30 cellular contexts compared by ENCODE assay signal in the genomic region with DNA sequence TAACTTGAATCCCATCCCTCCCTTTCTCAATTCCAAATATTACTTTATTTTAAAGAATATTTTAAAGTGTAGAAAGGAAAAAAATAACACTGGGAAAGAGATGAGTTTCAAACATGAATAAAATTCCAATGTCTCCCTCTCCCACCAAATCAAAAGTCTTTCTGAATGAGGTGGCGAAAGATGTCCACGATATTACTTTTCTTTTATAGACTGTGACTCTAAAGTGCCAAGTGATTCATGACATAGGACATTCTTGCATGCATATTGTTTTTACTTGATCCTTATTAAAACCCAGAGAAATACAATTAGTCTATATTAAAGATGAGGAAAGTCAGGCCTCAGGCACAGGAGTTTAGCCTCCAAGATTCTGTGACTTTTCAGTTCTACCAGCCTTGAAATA. TPM values are rescaled to one million over a fixed set of nuclear protein-coding genes. Genes with fewer than 3 reads are reported as not detected.
DNase-seq lines count a peak whose midpoint lies in the region; ATAC-seq and TF ChIP-seq lines count a peak whose summit lies in the region.
"Had no signal": no experiment of that assay in that cellular context is flagged by ENCODE, and none has a peak within 500 bp of the region (broad histone marks: within the 10 kb centered on the region; RNA-seq: fewer than 3 reads in every experiment).

No MANE protein-coding gene starts in this region.

- no peaks in the 10 kb centered on the region for H3K27me3 ChIP-seq in Caco-2 (replicated peaks; ENCODE audit: control insufficient read depth, insufficient read depth, low read length)
- no peaks in the 10 kb centered on the region for H3K27me3 ChIP-seq in smooth muscle cell (ENCODE audit: low read depth)
- H3K27me3 ChIP-seq in lower lobe of right lung (ENCODE audit: low read depth), result no peaks in the 10 kb centered on the region
- H3K27me3 ChIP-seq: heart left ventricle, MG63, spleen had no signal

- H3F3A ChIP-seq in smooth muscle cell (ENCODE audit: low read depth), result no peaks in the 10 kb centered on the region

- no peaks in the 10 kb centered on the region for H3K9me3 ChIP-seq in Caco-2
- H3K9me3 ChIP-seq in smooth muscle cell (replicated peaks; ENCODE audit: low read depth), result no peaks in the 10 kb centered on the region
- no peaks in the 10 kb centered on the region for H3K9me3 ChIP-seq in lower lobe of right lung
- H3K9me3 ChIP-seq: heart left ventricle, MG63, thoracic aorta had no signal

- H3K4me3 ChIP-seq in Caco-2 (ENCODE audit: low read depth, low read length), result no peak overlapping the region
- H3K4me3 ChIP-seq in smooth muscle cell, result no peak overlapping the region
- no peak overlapping the region for H3K4me3 ChIP-seq in lower lobe of right lung
- H3K4me3 ChIP-seq: heart left ventricle, K562, MG63, spleen, thoracic aorta had no signal

- no peaks in the 10 kb centered on the region for H3K27me3 Mint-ChIP-seq in Caco-2 (ENCODE audit: insufficient read depth, unreplicated experiment)
- H3K27me3 Mint-ChIP-seq: activated CD4-positive, alpha-beta memory T cell treated with anti-CD3 and anti-CD28 coated beads, Interleukin-2, amount 10 ng/mL, durations not matched to agents 7 days and 5 days had no signal

- intact Hi-C loops in Caco-2 (cut with micrococcal nuclease; ENCODE audit: unreplicated experiment), result no loop called here
- intact Hi-C loops in left cardiac atrium (cut with DNase I), result no loop called here
- intact Hi-C loops in lower lobe of right lung (cut with DNase I), result no loop called here

- H2AFZ ChIP-seq in smooth muscle cell (ENCODE audit: low read depth), result no peak overlapping the region
- H2AFZ ChIP-seq: parathyroid adenoma had no signal

- H3K4me2 ChIP-seq in smooth muscle cell, result no peak overlapping the region

- no peaks in the 10 kb centered on the region for H3K36me3 Mint-ChIP-seq in Caco-2 (ENCODE audit: insufficient read depth, unreplicated experiment)

- no peaks in the 10 kb centered on the region for H3K79me2 ChIP-seq in smooth muscle cell (ENCODE audit: low read depth)
- H3K79me2 ChIP-seq: parathyroid adenoma had no signal

- POLR2A ChIA-PET in Caco-2 (lab: Charles Lee), result no interaction called here

- no peak for TF ChIP-seq CTCF in Caco-2 (IDR thresholded peaks at IDR 0.05; ENCODE audit: insufficient read depth in 1 of 2, low read depth in 1 of 2, low read length in 1 of 2, severe bottlenecking in 1 of 2, unreplicated experiment in 1 of 2)
- no peak for TF ChIP-seq CTCF in smooth muscle cell (IDR thresholded peaks at IDR 0.05; ENCODE audit: borderline replicate concordance, insufficient read depth, poor library complexity, severe bottlenecking)
- no peak for TF ChIP-seq CTCF in lower lobe of right lung (IDR thresholded peaks at IDR 0.05)

- peaks cover 8% of the 10 kb centered on the region for H3K4me1 Mint-ChIP-seq in Caco-2 (ENCODE audit: low read depth, unreplicated experiment)
- H3K4me1 Mint-ChIP-seq: activated CD4-positive, alpha-beta memory T cell treated with anti-CD3 and anti-CD28 coated beads, Interleukin-2, amount 10 ng/mL, durations not matched to agents 7 days and 5 days had no signal

- no peak overlapping the region for H3K9ac ChIP-seq in smooth muscle cell (ENCODE audit: low read depth)
- H3K9ac ChIP-seq: parathyroid adenoma had no signal

- H4K20me1 ChIP-seq in smooth muscle cell (ENCODE audit: low read depth), result no peaks in the 10 kb centered on the region

- no TSS peak for BruUV-seq in Caco-2 (replicated peaks; lab: Mats Ljungman, UMichigan)

- H3K4me1 ChIP-seq in Caco-2 (peaks cover 12% of the 10 kb centered on the region; the same call in 1 of the 2 replicates), smooth muscle cell (ENCODE audit: low read depth) (no peaks in the 10 kb centered on the region), lower lobe of right lung (no peaks in the 10 kb centered on the region)
- H3K4me1 ChIP-seq: parathyroid adenoma, spleen had no signal

- WGBS in smooth muscle cell (ENCODE audit: low lambda C conversion rate), result 93% methylated on average over 2 of the region's 2 CpGs

- H3K27ac ChIP-seq in smooth muscle cell (ENCODE audit: low read depth) (peak overlapping the region; percentile 1), lower lobe of right lung (no peak overlapping the region)
- H3K27ac ChIP-seq: heart left ventricle, parathyroid adenoma, spleen, thoracic aorta had no signal

- DNase-seq in Caco-2, result no peak
- DNase-seq in M059J (ENCODE audit: low read depth), result peak; percentile 75
- DNase-seq in glomerular visceral epithelial cell (ENCODE audit: extremely low spot score), result peak; percentile 11
- DNase-seq in smooth muscle cell (lab: John Stamatoyannopoulos, UW; ENCODE audit: unreplicated experiment), result no peak
- DNase-seq in left cardiac atrium, result no peak
- no peak for DNase-seq in lower lobe of right lung
- DNase-seq in activated effector memory CD4-positive, alpha-beta T cell treated with anti-CD3 and anti-CD28 coated beads, Interleukin-2, amount 50 U/mL, for 16 hours, result no peak
- DNase-seq: activated CD4-positive, alpha-beta memory T cell treated with anti-CD3 and anti-CD28 coated beads, Interleukin-2, amount 10 ng/mL, durations not matched to agents 7 days and 5 days; activated CD4-positive, alpha-beta T cell treated with anti-CD3 and anti-CD28 coated beads for 1 hour; activated CD8-positive, alpha-beta memory T cell treated with anti-CD3 and anti-CD28 coated beads, Interleukin-2, amount 50 U/mL, for 4 hours; activated naive CD4-positive, alpha-beta T cell treated with Interleukin-2 at 50 U/mL for 16 hours; C1 segment of cervical spinal cord; central memory CD4-positive, alpha-beta T cell; COR-L47; DMS79; heart left ventricle; MG63; NCI-H1105 treated with DMSO at 0.1 percent for 48 hours; NCI-H1930; NCI-H526; spleen; stimulated activated CD4-positive, alpha-beta T cell treated with anti-CD3 and anti-CD28 coated beads, Interleukin-2, amount 100 ng/mL, for 24 hours; stimulated activated CD8-positive, alpha-beta memory T cell treated with anti-CD3 and anti-CD28 coated beads, Interleukin-4, amount 100 ng/mL, for 48 hours had no signal

- peak overlapping the region; percentile 21 for H3K27ac Mint-ChIP-seq in Caco-2 (ENCODE audit: unreplicated experiment)
- H3K27ac Mint-ChIP-seq: activated CD4-positive, alpha-beta memory T cell treated with anti-CD3 and anti-CD28 coated beads, Interleukin-2, amount 10 ng/mL, durations not matched to agents 7 days and 5 days; stimulated activated naive CD8-positive, alpha-beta T cell treated with anti-CD3 and anti-CD28 coated beads, Interleukin-15, Interleukin-2, amounts not matched to agents 100 ng/mL and 50 ng/mL, for 24 hours had no signal

- CTCF ChIA-PET in Caco-2 (lab: Charles Lee), result no interaction called here

- no peak overlapping the region for H3K4me3 Mint-ChIP-seq in Caco-2 (ENCODE audit: unreplicated experiment)
- H3K4me3 Mint-ChIP-seq: activated CD4-positive, alpha-beta memory T cell treated with anti-CD3 and anti-CD28 coated beads, Interleukin-2, amount 10 ng/mL, durations not matched to agents 7 days and 5 days; stimulated activated naive CD8-positive, alpha-beta T cell treated with anti-CD3 and anti-CD28 coated beads, Interleukin-15, Interleukin-2, amounts not matched to agents 100 ng/mL and 50 ng/mL, for 24 hours had no signal

- ATAC-seq in left cardiac atrium, result no peak
- no peak for ATAC-seq in lower lobe of right lung
- ATAC-seq: heart left ventricle, K562 had no signal

- H3K9me3 Mint-ChIP-seq in Caco-2 (ENCODE audit: unreplicated experiment), result peaks cover 3% of the 10 kb centered on the region
- H3K9me3 Mint-ChIP-seq: activated CD4-positive, alpha-beta memory T cell treated with anti-CD3 and anti-CD28 coated beads, Interleukin-2, amount 10 ng/mL, durations not matched to agents 7 days and 5 days; stimulated activated naive CD8-positive, alpha-beta T cell treated with anti-CD3 and anti-CD28 coated beads, Interleukin-15, Interleukin-2, amounts not matched to agents 100 ng/mL and 50 ng/mL, for 24 hours had no signal

- no peaks in the 10 kb centered on the region for H3K36me3 ChIP-seq in Caco-2 (ENCODE audit: control insufficient read depth, insufficient read depth, low read length)
- H3K36me3 ChIP-seq in smooth muscle cell (ENCODE audit: low read depth), result no peaks in the 10 kb centered on the region
- H3K36me3 ChIP-seq in lower lobe of right lung, result no peaks in the 10 kb centered on the region
- H3K36me3 ChIP-seq: heart left ventricle, MG63, spleen, thoracic aorta had no signal

RNA-seq across cellular contexts. Expression of a gene that starts 16.0 kb away (rescaled TPM):
- total RNA-seq in Caco-2 (2022), result 4.5 and 7.0 TPM in 2 replicates
- 293 and 400 TPM in 2 replicates for total RNA-seq in M059J (2014; rRNA removed; shearing (Covaris generic))
- 7,849 and 9,477 TPM in 2 replicates for total RNA-seq in smooth muscle cell
- 4,053 and 5,541 TPM in 2 replicates for polyA plus RNA-seq in smooth muscle cell
- total RNA-seq in left cardiac atrium, result 100 to 1,000 TPM; 130 to 180 TPM
- 227 TPM for total RNA-seq in lower lobe of right lung
- total RNA-seq: activated CD4-positive, alpha-beta memory T cell treated with anti-CD3 and anti-CD28 coated beads, Interleukin-2, amount 10 ng/mL, durations not matched to agents 7 days and 5 days; T-helper 2 cell treated with Interferon-gamma antibody and Interleukin-4, amounts not matched to agents 100 ng/mL and 5 ng/mL, for 36 hours had no signal
- polyA plus RNA-seq: K562, mammary epithelial cell had no signal

RNA-seq across cellular contexts. Expression of a gene that starts 55.3 kb away (rescaled TPM):
- 0.95 TPM in 1 of 2 replicates, not detected in the other for total RNA-seq in Caco-2 (2022)
- total RNA-seq in M059J (2014; rRNA removed; shearing (Covaris generic)), result 16.3 and 16.5 TPM in 2 replicates
- 1,657 and 1,844 TPM in 2 replicates for total RNA-seq in smooth muscle cell
- 1,043 and 1,354 TPM in 2 replicates for polyA plus RNA-seq in smooth muscle cell
- total RNA-seq in left cardiac atrium, result 1,000 to 10,000 TPM; 1,324 to 1,437 TPM
- total RNA-seq in lower lobe of right lung, result 843 TPM
- total RNA-seq: activated CD4-positive, alpha-beta memory T cell treated with anti-CD3 and anti-CD28 coated beads, Interleukin-2, amount 10 ng/mL, durations not matched to agents 7 days and 5 days; T-helper 2 cell treated with Interferon-gamma antibody and Interleukin-4, amounts not matched to agents 100 ng/mL and 5 ng/mL, for 36 hours had no signal
- polyA plus RNA-seq: neural cell had no signal

Comparison
In these comparisons a context has a peak if more than half of its experiments do, and no peak if none do; other contexts are left out.
1. DNase-seq: peak in M059J (single experiment) and glomerular visceral epithelial cell (single experiment); none in Caco-2 (0 of 2), smooth muscle cell (single experiment), left cardiac atrium (single experiment), lower lobe of right lung (single experiment) and activated effector memory CD4-positive, alpha-beta T cell treated with anti-CD3 and anti-CD28 coated beads, Interleukin-2, amount 50 U/mL, for 16 hours (single experiment).
2. RNA of a gene that starts 16.0 kb away (total RNA-seq): 7,849 to 9,477 TPM in smooth muscle cell, 293 to 400 TPM in M059J, 227 TPM in lower lobe of right lung (single experiment) and 130 to 180 TPM in left cardiac atrium; 4.5 to 7.0 TPM in Caco-2; every median in the first group is over 10 times any median in the second.
3. RNA of a gene that starts 55.3 kb away (total RNA-seq): 1,657 to 1,844 TPM in smooth muscle cell, 1,324 to 1,437 TPM in left cardiac atrium and 843 TPM in lower lobe of right lung (single experiment); 16.3 to 16.5 TPM in M059J and 0.95 TPM in Caco-2; every median in the first group is over 10 times any median in the second.